Comparison of ENCODE assay signal across 1 cellular context in genomic region chr16:67110136-67110847, GRCh38.
TF ChIP-seq lines count a peak whose summit lies in the region.

No MANE protein-coding gene starts in this region.

TF ChIP-seq in K562, 482 proteins besides CTCF, POLR2A, EP300 and RAD21 (continued from another document):
- TF ChIP-seq TFAP4 (CRISPR knock-in tag; IDR thresholded peaks at IDR 0.05; ENCODE audit: borderline replicate concordance), result peak; percentile 48; the same call in 1 of the 2 replicates
- TF ChIP-seq E2F5 (CRISPR knock-in tag; IDR thresholded peaks at IDR 0.05), result 0 out of 2 replicates have a peak, but pooled peaks have one; percentile 1
- no peak for TF ChIP-seq MTA2 (IDR thresholded peaks at IDR 0.05; ENCODE audit: low read depth)
- no peak for TF ChIP-seq TAF7 (tag; IDR thresholded peaks at IDR 0.05)
- TF ChIP-seq HDAC1 (IDR thresholded peaks at IDR 0.05), result 0 out of 4 replicates have a peak, but pooled peaks of 1 of the 2 experiments have one; percentile 4
- no peak for TF ChIP-seq ARNT (IDR thresholded peaks at IDR 0.05)
- TF ChIP-seq POLR2G (IDR thresholded peaks at IDR 0.05; ENCODE audit: low read depth, low read length), result no peak
- no peak for TF ChIP-seq PRMT5 (CRISPR knock-in tag; IDR thresholded peaks at IDR 0.05)
- no peak for TF ChIP-seq HDAC8 (tag; IDR thresholded peaks at IDR 0.05)
